8 cellular contexts compared by ENCODE assay signal in genomic region chr6:89410231-89411018, GRCh38. TPM values are rescaled to one million over a fixed set of nuclear protein-coding genes. Genes with fewer than 3 reads are reported as not detected.
DNase-seq lines count a peak whose midpoint lies in the region; ATAC-seq and TF ChIP-seq lines count a peak whose summit lies in the region.

No MANE protein-coding gene starts in this region.

- H4K8ac ChIP-seq in mesendoderm (ENCODE audit: low read depth, low read length): no peak overlapping the region

- no peaks in the 10 kb centered on the region for H3K36me3 Mint-ChIP-seq in activated naive CD8-positive, alpha-beta T cell treated with anti-CD3 and anti-CD28 coated beads, Interleukin-2, amount 10 ng/mL, durations not matched to agents 7 days and 5 days

- H3K27me3 Mint-ChIP-seq in activated naive CD8-positive, alpha-beta T cell treated with anti-CD3 and anti-CD28 coated beads, Interleukin-2, amount 10 ng/mL, durations not matched to agents 7 days and 5 days: peaks cover 54% of the 10 kb centered on the region

- H3K27ac ChIP-seq in mesendoderm (ENCODE audit: low read depth, low read length): no peak overlapping the region

- no peak overlapping the region for H4K5ac ChIP-seq in mesendoderm (ENCODE audit: low read length)

- no peaks in the 10 kb centered on the region for H3K9me3 Mint-ChIP-seq in activated naive CD8-positive, alpha-beta T cell treated with anti-CD3 and anti-CD28 coated beads, Interleukin-2, amount 10 ng/mL, durations not matched to agents 7 days and 5 days

- H3K79me2 ChIP-seq in mesendoderm (ENCODE audit: control insufficient read depth, insufficient read depth, low read length): no peaks in the 10 kb centered on the region

- H3K9ac ChIP-seq in mesendoderm (ENCODE audit: low read length): no peak overlapping the region

- H2BK120ac ChIP-seq in mesendoderm (ENCODE audit: low read depth, low read length): no peak overlapping the region

- no peak overlapping the region for H3K27ac Mint-ChIP-seq in activated naive CD8-positive, alpha-beta T cell treated with anti-CD3 and anti-CD28 coated beads, Interleukin-2, amount 10 ng/mL, durations not matched to agents 7 days and 5 days

- H3K4me1 Mint-ChIP-seq in activated naive CD8-positive, alpha-beta T cell treated with anti-CD3 and anti-CD28 coated beads, Interleukin-2, amount 10 ng/mL, durations not matched to agents 7 days and 5 days: peaks cover 23% of the 10 kb centered on the region

- peak; percentile 39 to 53 for DNase-seq in AML-193 (lab: John Stamatoyannopoulos, UW)
- peak; percentile 66 to 97 for DNase-seq in HAP-1 (ENCODE audit: low spot score in 2 of 2)
- no peak for DNase-seq in activated naive CD8-positive, alpha-beta T cell treated with anti-CD3 and anti-CD28 coated beads, Interleukin-2, amount 10 ng/mL, durations not matched to agents 7 days and 5 days
- DNase-seq in mesendoderm: no peak
- no peak for DNase-seq in HPDE6-E6E7 (ENCODE audit: extremely low spot score)
- no peak for DNase-seq in GM10248 (ENCODE audit: extremely low spot score)
- DNase-seq in cerebellar cortex (ENCODE audit: low spot score): no peak

- CTCF ChIA-PET in GM10248 (lab: Yijun Ruan, JAX): interaction anchor here (2.2 to 6.8 kb wide), 3 partner anchors 22 to 43 kb away, joined by 12 to 26 read pairs (median 14); no protein-coding TSS in a partner anchor

- H3K4ac ChIP-seq in mesendoderm (ENCODE audit: low read depth, low read length): no peak overlapping the region

- POLR2A ChIA-PET in activated naive CD8-positive, alpha-beta T cell treated with anti-CD3 and anti-CD28 coated beads, Interleukin-2, amount 10 ng/mL, durations not matched to agents 7 days and 5 days (lab: Charles Lee): interaction anchor here (0.5 to 1.6 kb wide), 2 partner anchors 38 to 44 kb away, joined by 3 to 6 read pairs; no protein-coding TSS in a partner anchor
- POLR2A ChIA-PET in GM10248 (lab: Yijun Ruan, JAX): no interaction called here

- H2AK5ac ChIP-seq in mesendoderm (ENCODE audit: low read length): no peak overlapping the region

- no CpG with 5 or more reads among the region's 12 CpGs for WGBS in mesendoderm (ENCODE audit: extremely low coverage, insufficient coverage, low lambda C conversion rate)

- H3K27me3 ChIP-seq in HAP-1 (ENCODE audit: low read depth): no peaks in the 10 kb centered on the region
- H3K27me3 ChIP-seq in mesendoderm (ENCODE audit: insufficient read depth, low read length, poor library complexity): no peaks in the 10 kb centered on the region

- H3K4me2 ChIP-seq in mesendoderm (ENCODE audit: low read length): peak overlapping the region; percentile 59

- no peaks in the 10 kb centered on the region; the same call in 1 of the 2 replicates for H3K36me3 ChIP-seq in HAP-1 (replicated peaks)
- H3K36me3 ChIP-seq in mesendoderm (ENCODE audit: control insufficient read depth, insufficient read depth, low read length): no peaks in the 10 kb centered on the region

- H2BK15ac ChIP-seq in mesendoderm (replicated peaks; ENCODE audit: low read depth): no peak overlapping the region

- ATAC-seq in activated naive CD8-positive, alpha-beta T cell treated with anti-CD3 and anti-CD28 coated beads, Interleukin-2, amount 10 ng/mL, durations not matched to agents 7 days and 5 days (ENCODE audit: low read depth): no peak
- no peak for ATAC-seq in GM21529 (IDR thresholded peaks at IDR 0.05; ENCODE audit: unreplicated experiment)

- no peak overlapping the region for H3K56ac ChIP-seq in mesendoderm (ENCODE audit: low read length)

- H3K18ac ChIP-seq in mesendoderm (ENCODE audit: low read length): no peak overlapping the region

- peaks cover 36% of the 10 kb centered on the region for H3K4me1 ChIP-seq in HAP-1
- peaks cover under 1% of the 10 kb centered on the region for H3K4me1 ChIP-seq in mesendoderm (ENCODE audit: control insufficient read depth, low read depth, low read length)

- H3K23ac ChIP-seq in mesendoderm (ENCODE audit: low read length): no peak overlapping the region

- H3K9me3 ChIP-seq in HAP-1: no peaks in the 10 kb centered on the region

- peak overlapping the region; percentile 72 for H3K4me3 ChIP-seq in HAP-1
- no peak overlapping the region for H3K4me3 ChIP-seq in mesendoderm (ENCODE audit: low read length)

- H2BK5ac ChIP-seq in mesendoderm (ENCODE audit: low read length): no peak overlapping the region

- H3K79me1 ChIP-seq in mesendoderm (ENCODE audit: low read length): peaks cover under 1% of the 10 kb centered on the region

- peak overlapping the region; percentile 79 for H3K4me3 Mint-ChIP-seq in activated naive CD8-positive, alpha-beta T cell treated with anti-CD3 and anti-CD28 coated beads, Interleukin-2, amount 10 ng/mL, durations not matched to agents 7 days and 5 days

- TF ChIP-seq CTCF in GM10248 (IDR thresholded peaks at IDR 0.05; ENCODE audit: control extremely low read depth, extremely low read depth, low read depth, missing control alignments): no peak

- in situ Hi-C loops in HAP-1 (cut with MboI; ENCODE audit: low sequenced_read_pairs): no loop called here

RNA-seq across cellular contexts. Expression of gene RRAGD, which starts 1.6 kb away (rescaled TPM):
- total RNA-seq in activated naive CD8-positive, alpha-beta T cell treated with anti-CD3 and anti-CD28 coated beads, Interleukin-2, amount 10 ng/mL, durations not matched to agents 7 days and 5 days: 10 to 100 TPM in 1 of 2 experiments, 1 to 10 TPM in 1; 9.3 to 10.9 TPM
- polyA plus RNA-seq in mesendoderm (2013, experiment 1 of 2): 3.5 TPM
- 3.8 TPM for polyA plus RNA-seq in mesendoderm (2013, experiment 2 of 2)

RNA-seq across cellular contexts. Expression of gene ANKRD6, which starts 22.5 kb away (rescaled TPM):
- total RNA-seq in activated naive CD8-positive, alpha-beta T cell treated with anti-CD3 and anti-CD28 coated beads, Interleukin-2, amount 10 ng/mL, durations not matched to agents 7 days and 5 days: 10 to 100 TPM; 14.7 to 18.9 TPM
- polyA plus RNA-seq in mesendoderm (2013, experiment 1 of 2): 11.3 TPM
- 11.2 TPM for polyA plus RNA-seq in mesendoderm (2013, experiment 2 of 2)

RNA-seq across cellular contexts. Expression of gene UBE2J1, which starts 57.9 kb away (rescaled TPM):
- total RNA-seq in activated naive CD8-positive, alpha-beta T cell treated with anti-CD3 and anti-CD28 coated beads, Interleukin-2, amount 10 ng/mL, durations not matched to agents 7 days and 5 days: 10 to 100 TPM; 26.5 to 27.9 TPM
- polyA plus RNA-seq in mesendoderm (2013, experiment 1 of 2): 34.6 TPM
- polyA plus RNA-seq in mesendoderm (2013, experiment 2 of 2): 35.3 TPM

Comparison
In these comparisons a context has a peak if more than half of its experiments do, and no peak if none do; other contexts are left out.
1. DNase-seq: peak in AML-193 (2 of 2) and HAP-1 (2 of 2); none in activated naive CD8-positive, alpha-beta T cell treated with anti-CD3 and anti-CD28 coated beads, Interleukin-2, amount 10 ng/mL, durations not matched to agents 7 days and 5 days (single experiment), mesendoderm (single experiment), HPDE6-E6E7 (single experiment), GM10248 (single experiment) and cerebellar cortex (single experiment).